13 cellular contexts compared by ENCODE assay signal in genomic region chr17:73286863-73287296, GRCh38. TPM values are rescaled to one million over a fixed set of nuclear protein-coding genes. Genes with fewer than 3 reads are reported as not detected.
DNase-seq lines count a peak whose midpoint lies in the region; ATAC-seq, FAIRE-seq and TF ChIP-seq lines count a peak whose summit lies in the region.
"Had no signal": no experiment of that assay in that cellular context is flagged by ENCODE, and none has a peak within 500 bp of the region (broad histone marks: within the 10 kb centered on the region; RNA-seq: fewer than 3 reads in every experiment).

No MANE protein-coding gene starts in this region.

- H3K4me2 ChIP-seq in K562 (ENCODE audit: insufficient read depth, low read length): no peak overlapping the region

- no peak for TF ChIP-seq RAD21 in K562 (CRISPR knock-in tag; conservative IDR thresholded peaks at IDR 0.05 in 1 of 2, IDR thresholded peaks at IDR 0.05 in 1 of 2)

- H3K9ac ChIP-seq in K562 (ENCODE audit: insufficient read depth in 1 of 2, low read depth in 2 of 2, low read length in 2 of 2): no peak overlapping the region

- TF ChIP-seq CTCF in K562 (IDR thresholded peaks at IDR 0.05 in 2 of 3, conservative IDR thresholded peaks at IDR 0.05 in 1 of 3; ENCODE audit: insufficient read depth in 2 of 3, low read depth in 1 of 3, low read length in 3 of 3): no peak
- no peak for TF ChIP-seq CTCF in gastroesophageal sphincter (IDR thresholded peaks at IDR 0.05)
- TF ChIP-seq CTCF in stomach (IDR thresholded peaks at IDR 0.05): no peak

- CTCF ChIA-PET in K562 (lab: Yijun Ruan, JAX; ENCODE audit: low intra/inter-chr PET ratio): no interaction called here

- intact Hi-C loops in K562 (cut with micrococcal nuclease): no loop called here
- intact Hi-C loops in stomach (cut with DNase I; ENCODE audit: low total_unique reads): no loop called here

- TF ChIP-seq POLR2A in K562 (conservative IDR thresholded peaks at IDR 0.05) (no peak), gastroesophageal sphincter (IDR thresholded peaks at IDR 0.05) (no peak), stomach (IDR thresholded peaks at IDR 0.05) (no peak)

- peaks cover 38% of the 10 kb centered on the region for H4K20me1 ChIP-seq in K562 (replicated peaks; ENCODE audit: control insufficient read depth, insufficient read depth, low read length)

- in situ Hi-C loops in K562 (cut with MboI): no loop called here

- H3K36me3 ChIP-seq in K562 (ENCODE audit: control insufficient read depth, insufficient read depth, low read length) (peaks cover 22% of the 10 kb centered on the region; the same call in 2 of the 3 replicates), gastroesophageal sphincter (peaks cover 0 to 38% of the 10 kb centered on the region in 2 donors), stomach (peaks cover 26 to 49% (median 39%) of the 10 kb centered on the region in 4 donors)

- H3K9me3 ChIP-seq in K562 (replicated peaks; ENCODE audit: control insufficient read depth, insufficient read depth, low read depth, low read length) (no peaks in the 10 kb centered on the region), gastroesophageal sphincter (no peaks in the 10 kb centered on the region), stomach (no peaks in the 10 kb centered on the region)

- BruUV-seq in K562 (replicated peaks; lab: Mats Ljungman, UMichigan): no TSS peak

- peak; percentile 44 for DNase-seq in NCI-H1092 treated with DMSO at 0.1 percent for 48 hours (lab: John Stamatoyannopoulos, UW)
- peak in 2 of 4 experiments; percentile 40 to 47 for DNase-seq in K562 (ENCODE audit: extremely low read depth in 1 of 4, low spot score in 3 of 4)
- DNase-seq in stomach: no peak
- no peak for DNase-seq in NCI-H1694 (lab: John Stamatoyannopoulos, UW)
- DNase-seq in NCI-H1417 treated with DMSO at 0.1 percent for 48 hours (lab: John Stamatoyannopoulos, UW): no peak
- DNase-seq: cerebellar nuclear complex; NCI-H146; stimulated activated CD4-positive, alpha-beta T cell treated with anti-CD3 and anti-CD28 coated beads, Interleukin-1b, Interleukin-23, amount 100 ng/mL, for 48 hours had no signal

- H3K4me3 ChIP-seq in K562 (no peak overlapping the region), gastroesophageal sphincter (no peak overlapping the region), stomach (no peak overlapping the region)

- TF ChIP-seq EP300 in K562 (IDR thresholded peaks at IDR 0.05; ENCODE audit: low read length) (no peak), gastroesophageal sphincter (IDR thresholded peaks at IDR 0.05) (no peak), stomach (IDR thresholded peaks at IDR 0.05) (no peak)

- 65% methylated on average over 6 of the region's 8 CpGs for WGBS in K562 (ENCODE audit: insufficient coverage, low coverage, missing lambda C conversion rate)
- 8 to 25% methylated on average over 2 of the region's 8 CpGs for WGBS in gastroesophageal sphincter (ENCODE audit: low coverage in 1 of 2), 2 donors
- 44 to 59% (median 51%) methylated on average over 7 to 8 of the region's 8 CpGs for WGBS in stomach, 5 donors

- POLR2A ChIA-PET in K562 (lab: Yijun Ruan, JAX): interaction anchor here (0.5 kb wide), 1 partner anchor 268 kb away, joined by 3 read pairs; no protein-coding TSS in a partner anchor

- H3K27me3 ChIP-seq in K562 (ENCODE audit: control insufficient read depth in 2 of 2, insufficient read depth in 2 of 2, low read length in 2 of 2): no peaks in the 10 kb centered on the region
- H3K27me3 ChIP-seq in gastroesophageal sphincter: no peaks in the 10 kb centered on the region
- H3K27me3 ChIP-seq in stomach: no peaks in the 10 kb centered on the region

- peaks cover 28% of the 10 kb centered on the region; the same call in 2 of the 3 replicates for H3K79me2 ChIP-seq in K562 (ENCODE audit: control insufficient read depth, insufficient read depth, low read length)

- no peak overlapping the region for H2AFZ ChIP-seq in K562 (ENCODE audit: low read depth, low read length)

- H3K27ac ChIP-seq in K562 (ENCODE audit: extremely low read depth, low read depth, low read length): no peak overlapping the region
- peak overlapping the region in 3 of 4 donors; percentile 70 to 83 (median 79) for H3K27ac ChIP-seq in gastroesophageal sphincter
- H3K27ac ChIP-seq in stomach: peak overlapping the region in 4 of 5 donors; percentile 88 to 95 (median 90)

- ATAC-seq in K562 (no peak), gastroesophageal sphincter (no peak), HG02571 (IDR thresholded peaks at IDR 0.05; ENCODE audit: unreplicated experiment) (no peak), GM21529 (IDR thresholded peaks at IDR 0.05; ENCODE audit: unreplicated experiment) (no peak)
- ATAC-seq: natural killer cell treated with Interleukin-12 subunit alpha and Interleukin-12 subunit beta and Interleukin-15 and Interleukin-18, amount 100 ng/mL, for 72 hours had no signal

- H3K4me1 ChIP-seq in K562 (replicated peaks in 1 of 2; ENCODE audit: control insufficient read depth in 2 of 2, insufficient read depth in 2 of 2, low read length in 2 of 2): peaks cover 33 to 57% of the 10 kb centered on the region in 2 experiments
- peaks cover 6 to 95% (median 60%) of the 10 kb centered on the region in 3 donors for H3K4me1 ChIP-seq in gastroesophageal sphincter
- H3K4me1 ChIP-seq in stomach: peaks cover 74 to 99% (median 89%) of the 10 kb centered on the region in 4 donors

- FAIRE-seq in K562 (lab: Jason Lieb, UNC): no peak
- FAIRE-seq: RCC 7860 had no signal

- peaks cover 17% of the 10 kb centered on the region for H3K9me1 ChIP-seq in K562 (ENCODE audit: control insufficient read depth, insufficient read depth, low read length)

TF ChIP-seq in K562, 482 proteins besides CTCF, POLR2A, EP300 and RAD21:
- TF ChIP-seq ZNF445 (CRISPR knock-in tag; IDR thresholded peaks at IDR 0.05; ENCODE audit: low read depth): no peak
- TF ChIP-seq EGR1 (conservative IDR thresholded peaks at IDR 0.05): peak; percentile 81

RNA-seq across cellular contexts. Expression of gene CDC42EP4, which starts 24.9 kb away (rescaled TPM):
- total RNA-seq in K562 (2011; cell fraction: chromatin; rRNA removed; ENCODE audit: low replicate concordance): 19.6 and 53.2 TPM in 2 replicates
- total RNA-seq in K562 (2011; cell fraction: nucleolus; rRNA removed): 40.4 and 45.0 TPM in 2 replicates
- 28.5 and 29.0 TPM in 2 replicates for total RNA-seq in K562 (2011; cell fraction: nucleoplasm; rRNA removed)
- total RNA-seq in K562 (2014; rRNA removed) (16.1 and 19.9 TPM in 2 replicates), K562 (2014; rRNA removed; fragmentation: Illumina TruSeq; extraction: Trizol) (7.4 and 8.0 TPM in 2 replicates), K562 (2015; rRNA removed; fragmentation: Illumina TruSeq; extraction: Trizol) (15.9 TPM in 2 replicates), K562 (2021) (20.4 and 20.8 TPM in 2 replicates), gastroesophageal sphincter (100 to 1,000 TPM in 1 of 4 donors, 10 to 100 TPM in 3; 69.4 to 106 (median 73.0) TPM), stomach (10 to 100 TPM; 44.6 to 93.3 (median 68.9) TPM)
- polyA plus RNA-seq in K562 (2011; rRNA removed) (8.8 and 12.3 TPM in 2 replicates), K562 (2014; fragmentation: Illumina TruSeq; extraction: Trizol) (10.2 and 15.3 TPM in 2 replicates), K562 (2014; fragmentation: Nextera tagmentation; extraction: Ambion mirVana) (1 to 10 TPM in 1 of 2 experiments, under 1 TPM in 1; 0.65 to 1.1 TPM), K562 (2014; rRNA removed) (13.3 and 13.4 TPM in 2 replicates), stomach (10 to 100 TPM; 23.2 to 38.3 (median 25.7) TPM)
- 9.2 and 35.2 TPM in 2 replicates for polyA plus RNA-seq in K562 (2011; cell fraction: cytosol; rRNA removed)
- 9.0 and 12.0 TPM in 2 replicates for polyA plus RNA-seq in K562 (2011; cell fraction: nucleus; rRNA removed)
- polyA plus RNA-seq in K562 (2012): 19.2 and 20.7 TPM in 2 replicates
- polyA minus RNA-seq in K562 (2011; rRNA and poly(A)+ RNA removed): 7.4 and 13.8 TPM in 2 replicates
- polyA minus RNA-seq in K562 (2011; cell fraction: cytosol; rRNA and poly(A)+ RNA removed): 14.7 and 19.6 TPM in 2 replicates
- polyA minus RNA-seq in K562 (2011; cell fraction: nucleus; rRNA and poly(A)+ RNA removed): 19.3 and 19.4 TPM in 2 replicates

RNA-seq across cellular contexts. Expression of gene CPSF4L, which starts 25.2 kb away (rescaled TPM):
- not detected in 2 replicates for total RNA-seq in K562 (2011; cell fraction: chromatin; rRNA removed; ENCODE audit: low replicate concordance)
- not detected in 2 replicates for total RNA-seq in K562 (2011; cell fraction: nucleolus; rRNA removed)
- not detected in 2 replicates for total RNA-seq in K562 (2011; cell fraction: nucleoplasm; rRNA removed)
- total RNA-seq in K562 (2014; rRNA removed) (not detected in 2 replicates), K562 (2014; rRNA removed; fragmentation: Illumina TruSeq; extraction: Trizol) (not detected in 2 replicates), K562 (2015; rRNA removed; fragmentation: Illumina TruSeq; extraction: Trizol) (not detected in 2 replicates), K562 (2021) (not detected in 2 replicates), gastroesophageal sphincter (not detected), stomach (not detected)
- polyA plus RNA-seq in K562 (2011; rRNA removed) (not detected in 2 replicates), K562 (2014; fragmentation: Illumina TruSeq; extraction: Trizol) (not detected in 2 replicates), K562 (2014; fragmentation: Nextera tagmentation; extraction: Ambion mirVana) (not detected), K562 (2014; rRNA removed) (not detected in 2 replicates), stomach (not detected)
- not detected in 2 replicates for polyA plus RNA-seq in K562 (2011; cell fraction: cytosol; rRNA removed)
- polyA plus RNA-seq in K562 (2011; cell fraction: nucleus; rRNA removed): 0.08 TPM in 1 of 2 replicates, not detected in the other
- polyA plus RNA-seq in K562 (2012): not detected in 2 replicates
- not detected in 2 replicates for polyA minus RNA-seq in K562 (2011; rRNA and poly(A)+ RNA removed)
- not detected in 2 replicates for polyA minus RNA-seq in K562 (2011; cell fraction: cytosol; rRNA and poly(A)+ RNA removed)
- polyA minus RNA-seq in K562 (2011; cell fraction: nucleus; rRNA and poly(A)+ RNA removed): not detected in 2 replicates
- total RNA-seq: natural killer cell treated with Interleukin-12 subunit alpha and Interleukin-12 subunit beta and Interleukin-15 and Interleukin-18, amount 100 ng/mL, for 72 hours had no signal
